In genomic region chr1:150567717-150568561, GRCh38 we compare ENCODE assay signal across 8 cellular contexts. TPM values are rescaled to one million over a fixed set of nuclear protein-coding genes. Genes with fewer than 3 reads are reported as not detected.
DNase-seq lines count a peak whose midpoint lies in the region; ATAC-seq and TF ChIP-seq lines count a peak whose summit lies in the region.

No MANE protein-coding gene starts in this region.

- no peaks in the 10 kb centered on the region for H3K9me3 Mint-ChIP-seq in CD8-positive, alpha-beta T cell
- no peaks in the 10 kb centered on the region for H3K9me3 Mint-ChIP-seq in stimulated activated naive CD8-positive, alpha-beta T cell treated with anti-CD3 and anti-CD28 coated beads, Interleukin-15, amount 100 ng/mL, for 72 hours

- POLR2A ChIA-PET in CD8-positive, alpha-beta T cell (lab: Charles Lee) = interaction anchor here (0.6 to 16.6 kb wide), 7 partner anchors 3 to 483 kb away, joined by 3 to 584 read pairs (median 8); partner anchors contain the start of genes ENSA, MCL1 and RPRD2

- DNase-seq in CD8-positive, alpha-beta T cell = peak in 4 of 7 experiments; percentile 42 to 67 (median 51)
- DNase-seq in NAMALWA (ENCODE audit: low spot score) (peak; percentile 84), lung microvascular endothelial cell (ENCODE audit: low read depth in 2 of 2) (peak; percentile 93 to 98)
- DNase-seq in effector memory CD4-positive, alpha-beta T cell = peak in 1 of 3 donors; percentile 32
- DNase-seq in stimulated activated naive CD8-positive, alpha-beta T cell treated with anti-CD3 and anti-CD28 coated beads, Interleukin-15, amount 100 ng/mL, for 72 hours = peak; percentile 61 to 73

- CTCF ChIA-PET in CD8-positive, alpha-beta T cell (lab: Charles Lee) = interaction anchor here (0.6 to 34.3 kb wide), 4 partner anchors 7 to 106 kb away, joined by 3 to 799 read pairs (median 194); partner anchors contain the start of genes ENSA and MCL1

- peaks cover 1% of the 10 kb centered on the region for H3K36me3 ChIP-seq in CD8-positive, alpha-beta T cell (ENCODE audit: insufficient read depth, low read length)
- H3K36me3 ChIP-seq in effector memory CD4-positive, alpha-beta T cell (ENCODE audit: control insufficient read depth, insufficient read depth, low read length) = peaks cover 14% of the 10 kb centered on the region

- H3K27me3 ChIP-seq in CD8-positive, alpha-beta T cell (ENCODE audit: insufficient read depth, low read length) = no peaks in the 10 kb centered on the region
- no peaks in the 10 kb centered on the region for H3K27me3 ChIP-seq in effector memory CD4-positive, alpha-beta T cell (replicated peaks; ENCODE audit: control insufficient read depth, insufficient read depth, low read length, poor library complexity, severe bottlenecking)

- H3K4me3 ChIP-seq in CD8-positive, alpha-beta T cell (ENCODE audit: low read depth, low read length) = peak overlapping the region; percentile 59
- H3K4me3 ChIP-seq in WI38 (ENCODE audit: low read depth, low read length) = peak overlapping the region; percentile 13; the same call in 1 of the 2 replicates
- peak overlapping the region; percentile 52 for H3K4me3 ChIP-seq in effector memory CD4-positive, alpha-beta T cell (ENCODE audit: insufficient read depth, low read depth, low read length, poor library complexity, severe bottlenecking)

- peaks cover 98% of the 10 kb centered on the region for H3K4me1 ChIP-seq in CD8-positive, alpha-beta T cell (ENCODE audit: insufficient read depth, low read length)
- peaks cover 91% of the 10 kb centered on the region for H3K4me1 ChIP-seq in effector memory CD4-positive, alpha-beta T cell (ENCODE audit: control insufficient read depth, insufficient read depth, low read length, poor library complexity, severe bottlenecking)

- H3K27me3 Mint-ChIP-seq in CD8-positive, alpha-beta T cell (ENCODE audit: low read depth) = no peaks in the 10 kb centered on the region
- H3K27me3 Mint-ChIP-seq in stimulated activated naive CD8-positive, alpha-beta T cell treated with anti-CD3 and anti-CD28 coated beads, Interleukin-15, amount 100 ng/mL, for 72 hours = no peaks in the 10 kb centered on the region

- intact Hi-C loops in CD8-positive, alpha-beta T cell (cut with DNase I, micrococcal nuclease) = loop anchor here in 1 of 2 experiments (1.0 to 10.0 kb wide), 3 partner anchors 8 to 407 kb away; partner anchors contain the start of genes ANP32E and CERS2

- no peak for TF ChIP-seq CTCF in CD8-positive, alpha-beta T cell (IDR thresholded peaks at IDR 0.05)
- TF ChIP-seq CTCF in WI38 (IDR thresholded peaks at IDR 0.05; ENCODE audit: low read depth, low read length) = no peak

- H3K36me3 Mint-ChIP-seq in CD8-positive, alpha-beta T cell = peaks cover 25% of the 10 kb centered on the region

- peak overlapping the region; percentile 98 for H3K27ac Mint-ChIP-seq in CD8-positive, alpha-beta T cell
- H3K27ac Mint-ChIP-seq in stimulated activated naive CD8-positive, alpha-beta T cell treated with anti-CD3 and anti-CD28 coated beads, Interleukin-15, amount 100 ng/mL, for 72 hours = peak overlapping the region; percentile 97 to 98

- peak; percentile 11 for ATAC-seq in CD8-positive, alpha-beta T cell
- ATAC-seq in GM21447 (IDR thresholded peaks at IDR 0.05; ENCODE audit: unreplicated experiment) (peak; percentile 11), GM19397 (IDR thresholded peaks at IDR 0.05; ENCODE audit: unreplicated experiment) (no peak)
- peak; percentile 41 for ATAC-seq in stimulated activated naive CD8-positive, alpha-beta T cell treated with anti-CD3 and anti-CD28 coated beads, Interleukin-15, amount 100 ng/mL, for 72 hours

- peak overlapping the region; percentile 53 for H3K27ac ChIP-seq in CD8-positive, alpha-beta T cell (ENCODE audit: low read depth, low read length)
- H3K27ac ChIP-seq in effector memory CD4-positive, alpha-beta T cell (ENCODE audit: insufficient read depth, low read length, poor library complexity, severe bottlenecking) = peak overlapping the region; percentile 78

- H3K4me1 Mint-ChIP-seq in CD8-positive, alpha-beta T cell (ENCODE audit: low read depth) = peaks cover 87% of the 10 kb centered on the region
- peaks cover 97% of the 10 kb centered on the region for H3K4me1 Mint-ChIP-seq in stimulated activated naive CD8-positive, alpha-beta T cell treated with anti-CD3 and anti-CD28 coated beads, Interleukin-15, amount 100 ng/mL, for 72 hours

- peak overlapping the region; percentile 80 for H3K4me3 Mint-ChIP-seq in CD8-positive, alpha-beta T cell
- H3K4me3 Mint-ChIP-seq in stimulated activated naive CD8-positive, alpha-beta T cell treated with anti-CD3 and anti-CD28 coated beads, Interleukin-15, amount 100 ng/mL, for 72 hours = peak overlapping the region; percentile 82 to 89

- no peaks in the 10 kb centered on the region for H3K9me3 ChIP-seq in CD8-positive, alpha-beta T cell (ENCODE audit: low read length)
- no peaks in the 10 kb centered on the region for H3K9me3 ChIP-seq in effector memory CD4-positive, alpha-beta T cell (ENCODE audit: control insufficient read depth, low read length)

RNA-seq across cellular contexts. Expression of gene MCL1, which starts 11.5 kb away (rescaled TPM):
- total RNA-seq in CD8-positive, alpha-beta T cell = 100 to 1,000 TPM; 682 to 685 TPM
- 114 and 208 TPM in 2 replicates for total RNA-seq in lung microvascular endothelial cell

RNA-seq across cellular contexts. Expression of gene ADAMTSL4, which starts 18.7 kb away (rescaled TPM):
- total RNA-seq in CD8-positive, alpha-beta T cell = not detected
- total RNA-seq in lung microvascular endothelial cell = 0.20 and 0.22 TPM in 2 replicates

RNA-seq across cellular contexts. Expression of gene FALEC, which starts 52.4 kb away (rescaled TPM):
- not detected for total RNA-seq in CD8-positive, alpha-beta T cell
- total RNA-seq in lung microvascular endothelial cell = not detected in 2 replicates
